In genomic region chr11:19345848-19346681, GRCh38 we compare ENCODE assay signal across 8 cellular contexts.
DNase-seq lines count a peak whose midpoint lies in the region; ATAC-seq and TF ChIP-seq lines count a peak whose summit lies in the region.

No MANE protein-coding gene starts in this region.

- no peak overlapping the region for H3K27ac ChIP-seq in heart right ventricle

- no peaks in the 10 kb centered on the region for H3K9me3 ChIP-seq in heart right ventricle

- intact Hi-C loops in heart right ventricle (cut with DNase I) = no loop called here

- ATAC-seq in HG02623 (IDR thresholded peaks at IDR 0.05; ENCODE audit: unreplicated experiment) (peak; percentile 38), heart right ventricle (peak; percentile 52 to 76 (median 60)), HG03378 (IDR thresholded peaks at IDR 0.05; ENCODE audit: unreplicated experiment) (no peak)

- TF ChIP-seq CTCF in GM10266 (IDR thresholded peaks at IDR 0.05; ENCODE audit: control insufficient read depth, insufficient read depth, low read depth, missing control alignments) = peak; percentile 25
- peak in 4 of 9 donors; percentile 22 to 29 (median 24) for TF ChIP-seq CTCF in heart right ventricle (IDR thresholded peaks at IDR 0.05)
- TF ChIP-seq CTCF in retinal pigment epithelial cell (conservative IDR thresholded peaks at IDR 0.05; ENCODE audit: low read depth, low read length) = no peak

- H3K27me3 ChIP-seq in heart right ventricle = peaks cover 4 to 96% (median 80%) of the 10 kb centered on the region in 7 donors

- H3K36me3 ChIP-seq in heart right ventricle = no peaks in the 10 kb centered on the region

- peaks cover 0 to 51% (median 21%) of the 10 kb centered on the region in 9 donors for H3K4me1 ChIP-seq in heart right ventricle

- 7 to 9% methylated on average over 53 to 54 of the region's 54 CpGs for WGBS in heart right ventricle, 2 donors

- H3K4me3 ChIP-seq in heart right ventricle (peak overlapping the region; percentile 32 to 55 (median 45)), retinal pigment epithelial cell (ENCODE audit: low read length) (peak overlapping the region; percentile 17)

- DNase-seq in GM10266 (ENCODE audit: extremely low spot score) (peak; percentile 52), SW480 (ENCODE audit: low spot score) (peak; percentile 82), heart right ventricle (peak in 1 of 2 donors; percentile 26), retinal pigment epithelial cell (ENCODE audit: low read depth) (no peak), foreskin melanocyte (no peak), NCI-H128 (lab: John Stamatoyannopoulos, UW; ENCODE audit: unreplicated experiment) (no peak)

Comparison
In these comparisons a context has a peak if more than half of its experiments do, and no peak if none do; other contexts are left out.
1. DNase-seq: peak in GM10266 (single experiment) and SW480 (single experiment); none in retinal pigment epithelial cell (single experiment), foreskin melanocyte (single experiment) and NCI-H128 (single experiment).